Comparison of ENCODE assay signal across 1 cellular context in genomic region chr10:43808136-43808535, GRCh38.
TF ChIP-seq lines count a peak whose summit lies in the region.

No MANE protein-coding gene starts in this region.

TF ChIP-seq in GM23338, 12 proteins besides CTCF, POLR2A, EP300 and RAD21 (continued from another document):
- TF ChIP-seq, protein P1, sequence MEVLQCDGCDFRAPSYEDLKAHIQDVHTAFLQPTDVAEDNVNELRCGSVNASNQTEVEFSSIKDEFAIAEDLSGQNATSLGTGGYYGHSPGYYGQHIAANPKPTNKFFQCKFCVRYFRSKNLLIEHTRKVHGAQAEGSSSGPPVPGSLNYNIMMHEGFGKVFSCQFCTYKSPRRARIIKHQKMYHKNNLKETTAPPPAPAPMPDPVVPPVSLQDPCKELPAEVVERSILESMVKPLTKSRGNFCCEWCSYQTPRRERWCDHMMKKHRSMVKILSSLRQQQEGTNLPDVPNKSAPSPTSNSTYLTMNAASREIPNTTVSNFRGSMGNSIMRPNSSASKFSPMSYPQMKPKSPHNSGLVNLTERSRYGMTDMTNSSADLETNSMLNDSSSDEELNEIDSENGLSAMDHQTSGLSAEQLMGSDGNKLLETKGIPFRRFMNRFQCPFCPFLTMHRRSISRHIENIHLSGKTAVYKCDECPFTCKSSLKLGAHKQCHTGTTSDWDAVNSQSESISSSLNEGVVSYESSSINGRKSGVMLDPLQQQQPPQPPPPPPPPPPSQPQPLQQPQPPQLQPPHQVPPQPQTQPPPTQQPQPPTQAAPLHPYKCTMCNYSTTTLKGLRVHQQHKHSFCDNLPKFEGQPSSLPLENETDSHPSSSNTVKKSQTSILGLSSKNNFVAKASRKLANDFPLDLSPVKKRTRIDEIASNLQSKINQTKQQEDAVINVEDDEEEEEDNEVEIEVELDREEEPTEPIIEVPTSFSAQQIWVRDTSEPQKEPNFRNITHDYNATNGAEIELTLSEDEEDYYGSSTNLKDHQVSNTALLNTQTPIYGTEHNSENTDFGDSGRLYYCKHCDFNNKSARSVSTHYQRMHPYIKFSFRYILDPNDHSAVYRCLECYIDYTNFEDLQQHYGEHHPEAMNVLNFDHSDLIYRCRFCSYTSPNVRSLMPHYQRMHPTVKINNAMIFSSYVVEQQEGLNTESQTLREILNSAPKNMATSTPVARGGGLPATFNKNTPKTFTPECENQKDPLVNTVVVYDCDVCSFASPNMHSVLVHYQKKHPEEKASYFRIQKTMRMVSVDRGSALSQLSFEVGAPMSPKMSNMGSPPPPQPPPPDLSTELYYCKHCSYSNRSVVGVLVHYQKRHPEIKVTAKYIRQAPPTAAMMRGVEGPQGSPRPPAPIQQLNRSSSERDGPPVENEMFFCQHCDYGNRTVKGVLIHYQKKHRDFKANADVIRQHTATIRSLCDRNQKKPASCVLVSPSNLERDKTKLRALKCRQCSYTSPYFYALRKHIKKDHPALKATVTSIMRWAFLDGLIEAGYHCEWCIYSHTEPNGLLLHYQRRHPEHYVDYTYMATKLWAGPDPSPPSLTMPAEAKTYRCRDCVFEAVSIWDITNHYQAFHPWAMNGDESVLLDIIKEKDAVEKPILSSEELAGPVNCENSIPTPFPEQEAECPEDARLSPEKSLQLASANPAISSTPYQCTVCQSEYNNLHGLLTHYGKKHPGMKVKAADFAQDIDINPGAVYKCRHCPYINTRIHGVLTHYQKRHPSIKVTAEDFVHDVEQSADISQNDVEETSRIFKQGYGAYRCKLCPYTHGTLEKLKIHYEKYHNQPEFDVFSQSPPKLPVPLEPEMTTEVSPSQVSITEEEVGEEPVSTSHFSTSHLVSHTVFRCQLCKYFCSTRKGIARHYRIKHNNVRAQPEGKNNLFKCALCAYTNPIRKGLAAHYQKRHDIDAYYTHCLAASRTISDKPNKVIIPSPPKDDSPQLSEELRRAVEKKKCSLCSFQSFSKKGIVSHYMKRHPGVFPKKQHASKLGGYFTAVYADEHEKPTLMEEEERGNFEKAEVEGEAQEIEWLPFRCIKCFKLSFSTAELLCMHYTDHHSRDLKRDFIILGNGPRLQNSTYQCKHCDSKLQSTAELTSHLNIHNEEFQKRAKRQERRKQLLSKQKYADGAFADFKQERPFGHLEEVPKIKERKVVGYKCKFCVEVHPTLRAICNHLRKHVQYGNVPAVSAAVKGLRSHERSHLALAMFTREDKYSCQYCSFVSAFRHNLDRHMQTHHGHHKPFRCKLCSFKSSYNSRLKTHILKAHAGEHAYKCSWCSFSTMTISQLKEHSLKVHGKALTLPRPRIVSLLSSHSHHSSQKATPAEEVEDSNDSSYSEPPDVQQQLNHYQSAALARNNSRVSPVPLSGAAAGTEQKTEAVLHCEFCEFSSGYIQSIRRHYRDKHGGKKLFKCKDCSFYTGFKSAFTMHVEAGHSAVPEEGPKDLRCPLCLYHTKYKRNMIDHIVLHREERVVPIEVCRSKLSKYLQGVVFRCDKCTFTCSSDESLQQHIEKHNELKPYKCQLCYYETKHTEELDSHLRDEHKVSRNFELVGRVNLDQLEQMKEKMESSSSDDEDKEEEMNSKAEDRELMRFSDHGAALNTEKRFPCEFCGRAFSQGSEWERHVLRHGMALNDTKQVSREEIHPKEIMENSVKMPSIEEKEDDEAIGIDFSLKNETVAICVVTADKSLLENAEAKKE (CRISPR knock-in tag; IDR thresholded peaks at IDR 0.05): no peak
- TF ChIP-seq NANOG (IDR thresholded peaks at IDR 0.05; ENCODE audit: borderline replicate concordance): no peak
- TF ChIP-seq POLR2AphosphoS5 (IDR thresholded peaks at IDR 0.05; ENCODE audit: low read depth): no peak
- TF ChIP-seq ZNF114 (CRISPR knock-in tag; IDR thresholded peaks at IDR 0.05): no peak
- TF ChIP-seq EZH2phosphoT487 (IDR thresholded peaks at IDR 0.05; ENCODE audit: unreplicated experiment): no peak
- TF ChIP-seq CREB1 (CRISPR knock-in tag; IDR thresholded peaks at IDR 0.05; ENCODE audit: low read depth): no peak
- TF ChIP-seq, protein P2, sequence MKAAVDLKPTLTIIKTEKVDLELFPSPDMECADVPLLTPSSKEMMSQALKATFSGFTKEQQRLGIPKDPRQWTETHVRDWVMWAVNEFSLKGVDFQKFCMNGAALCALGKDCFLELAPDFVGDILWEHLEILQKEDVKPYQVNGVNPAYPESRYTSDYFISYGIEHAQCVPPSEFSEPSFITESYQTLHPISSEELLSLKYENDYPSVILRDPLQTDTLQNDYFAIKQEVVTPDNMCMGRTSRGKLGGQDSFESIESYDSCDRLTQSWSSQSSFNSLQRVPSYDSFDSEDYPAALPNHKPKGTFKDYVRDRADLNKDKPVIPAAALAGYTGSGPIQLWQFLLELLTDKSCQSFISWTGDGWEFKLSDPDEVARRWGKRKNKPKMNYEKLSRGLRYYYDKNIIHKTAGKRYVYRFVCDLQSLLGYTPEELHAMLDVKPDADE (IDR thresholded peaks at IDR 0.05): no peak
- no peak for TF ChIP-seq STAT1 (IDR thresholded peaks at IDR 0.05; ENCODE audit: unreplicated experiment)
- no peak for TF ChIP-seq JUNB (IDR thresholded peaks at IDR 0.05; ENCODE audit: unreplicated experiment)
- TF ChIP-seq, protein P3, sequence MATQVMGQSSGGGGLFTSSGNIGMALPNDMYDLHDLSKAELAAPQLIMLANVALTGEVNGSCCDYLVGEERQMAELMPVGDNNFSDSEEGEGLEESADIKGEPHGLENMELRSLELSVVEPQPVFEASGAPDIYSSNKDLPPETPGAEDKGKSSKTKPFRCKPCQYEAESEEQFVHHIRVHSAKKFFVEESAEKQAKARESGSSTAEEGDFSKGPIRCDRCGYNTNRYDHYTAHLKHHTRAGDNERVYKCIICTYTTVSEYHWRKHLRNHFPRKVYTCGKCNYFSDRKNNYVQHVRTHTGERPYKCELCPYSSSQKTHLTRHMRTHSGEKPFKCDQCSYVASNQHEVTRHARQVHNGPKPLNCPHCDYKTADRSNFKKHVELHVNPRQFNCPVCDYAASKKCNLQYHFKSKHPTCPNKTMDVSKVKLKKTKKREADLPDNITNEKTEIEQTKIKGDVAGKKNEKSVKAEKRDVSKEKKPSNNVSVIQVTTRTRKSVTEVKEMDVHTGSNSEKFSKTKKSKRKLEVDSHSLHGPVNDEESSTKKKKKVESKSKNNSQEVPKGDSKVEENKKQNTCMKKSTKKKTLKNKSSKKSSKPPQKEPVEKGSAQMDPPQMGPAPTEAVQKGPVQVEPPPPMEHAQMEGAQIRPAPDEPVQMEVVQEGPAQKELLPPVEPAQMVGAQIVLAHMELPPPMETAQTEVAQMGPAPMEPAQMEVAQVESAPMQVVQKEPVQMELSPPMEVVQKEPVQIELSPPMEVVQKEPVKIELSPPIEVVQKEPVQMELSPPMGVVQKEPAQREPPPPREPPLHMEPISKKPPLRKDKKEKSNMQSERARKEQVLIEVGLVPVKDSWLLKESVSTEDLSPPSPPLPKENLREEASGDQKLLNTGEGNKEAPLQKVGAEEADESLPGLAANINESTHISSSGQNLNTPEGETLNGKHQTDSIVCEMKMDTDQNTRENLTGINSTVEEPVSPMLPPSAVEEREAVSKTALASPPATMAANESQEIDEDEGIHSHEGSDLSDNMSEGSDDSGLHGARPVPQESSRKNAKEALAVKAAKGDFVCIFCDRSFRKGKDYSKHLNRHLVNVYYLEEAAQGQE (IDR thresholded peaks at IDR 0.05; ENCODE audit: unreplicated experiment): no peak
- TF ChIP-seq ZNF331 (CRISPR knock-in tag; IDR thresholded peaks at IDR 0.05; ENCODE audit: low read depth): no peak
